1 cellular context compared by ENCODE assay signal in the genomic region with DNA sequence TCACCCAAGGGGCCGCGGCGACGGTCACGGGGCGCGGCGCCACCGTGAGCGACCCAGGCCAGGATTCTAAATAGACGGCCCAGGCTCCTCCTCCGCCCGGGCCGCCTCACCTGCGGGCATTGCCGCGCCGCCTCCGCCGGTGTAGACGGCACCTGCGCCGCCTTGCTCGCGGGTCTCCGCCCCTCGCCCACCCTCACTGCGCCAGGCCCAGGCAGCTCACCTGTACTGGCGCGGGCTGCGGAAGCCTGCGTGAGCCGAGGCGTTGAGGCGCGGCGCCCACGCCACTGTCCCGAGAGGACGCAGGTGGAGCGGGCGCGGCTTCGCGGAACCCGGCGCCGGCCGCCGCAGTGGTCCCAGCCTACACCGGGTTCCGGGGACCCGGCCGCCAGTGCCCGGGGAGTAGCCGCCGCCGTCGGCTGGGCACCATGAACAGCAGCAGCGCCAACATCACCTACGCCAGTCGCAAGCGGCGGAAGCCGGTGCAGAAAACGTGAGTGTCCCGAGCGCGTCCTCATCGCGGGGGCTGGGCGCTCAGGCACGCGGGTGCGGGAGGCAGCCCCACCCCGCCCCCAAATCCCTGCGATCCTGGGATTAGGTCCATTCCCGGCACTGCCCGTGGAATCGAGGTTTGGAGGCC.
TF ChIP-seq lines count a peak whose summit lies in the region.

No MANE protein-coding gene starts in this region.

TF ChIP-seq in HepG2, 621 proteins besides CTCF, POLR2A, EP300 and RAD21 (continued from another document):
- TF ChIP-seq, protein P1, sequence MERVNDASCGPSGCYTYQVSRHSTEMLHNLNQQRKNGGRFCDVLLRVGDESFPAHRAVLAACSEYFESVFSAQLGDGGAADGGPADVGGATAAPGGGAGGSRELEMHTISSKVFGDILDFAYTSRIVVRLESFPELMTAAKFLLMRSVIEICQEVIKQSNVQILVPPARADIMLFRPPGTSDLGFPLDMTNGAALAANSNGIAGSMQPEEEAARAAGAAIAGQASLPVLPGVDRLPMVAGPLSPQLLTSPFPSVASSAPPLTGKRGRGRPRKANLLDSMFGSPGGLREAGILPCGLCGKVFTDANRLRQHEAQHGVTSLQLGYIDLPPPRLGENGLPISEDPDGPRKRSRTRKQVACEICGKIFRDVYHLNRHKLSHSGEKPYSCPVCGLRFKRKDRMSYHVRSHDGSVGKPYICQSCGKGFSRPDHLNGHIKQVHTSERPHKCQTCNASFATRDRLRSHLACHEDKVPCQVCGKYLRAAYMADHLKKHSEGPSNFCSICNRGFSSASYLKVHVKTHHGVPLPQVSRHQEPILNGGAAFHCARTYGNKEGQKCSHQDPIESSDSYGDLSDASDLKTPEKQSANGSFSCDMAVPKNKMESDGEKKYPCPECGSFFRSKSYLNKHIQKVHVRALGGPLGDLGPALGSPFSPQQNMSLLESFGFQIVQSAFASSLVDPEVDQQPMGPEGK (CRISPR knock-in tag; IDR thresholded peaks at IDR 0.05): 0 out of 2 replicates have a peak, but pooled peaks have one; percentile 40
- peak; percentile 71; the same call in 1 of the 2 replicates for TF ChIP-seq MYNN (CRISPR knock-in tag; IDR thresholded peaks at IDR 0.05; ENCODE audit: low read depth)
- TF ChIP-seq PRPF4 (IDR thresholded peaks at IDR 0.05; ENCODE audit: low read depth, low read length, poor library complexity, severe bottlenecking): no peak
- TF ChIP-seq, protein P2, sequence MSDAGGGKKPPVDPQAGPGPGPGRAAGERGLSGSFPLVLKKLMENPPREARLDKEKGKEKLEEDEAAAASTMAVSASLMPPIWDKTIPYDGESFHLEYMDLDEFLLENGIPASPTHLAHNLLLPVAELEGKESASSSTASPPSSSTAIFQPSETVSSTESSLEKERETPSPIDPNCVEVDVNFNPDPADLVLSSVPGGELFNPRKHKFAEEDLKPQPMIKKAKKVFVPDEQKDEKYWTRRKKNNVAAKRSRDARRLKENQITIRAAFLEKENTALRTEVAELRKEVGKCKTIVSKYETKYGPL (CRISPR knock-in tag; IDR thresholded peaks at IDR 0.05): no peak
- TF ChIP-seq, protein P3, sequence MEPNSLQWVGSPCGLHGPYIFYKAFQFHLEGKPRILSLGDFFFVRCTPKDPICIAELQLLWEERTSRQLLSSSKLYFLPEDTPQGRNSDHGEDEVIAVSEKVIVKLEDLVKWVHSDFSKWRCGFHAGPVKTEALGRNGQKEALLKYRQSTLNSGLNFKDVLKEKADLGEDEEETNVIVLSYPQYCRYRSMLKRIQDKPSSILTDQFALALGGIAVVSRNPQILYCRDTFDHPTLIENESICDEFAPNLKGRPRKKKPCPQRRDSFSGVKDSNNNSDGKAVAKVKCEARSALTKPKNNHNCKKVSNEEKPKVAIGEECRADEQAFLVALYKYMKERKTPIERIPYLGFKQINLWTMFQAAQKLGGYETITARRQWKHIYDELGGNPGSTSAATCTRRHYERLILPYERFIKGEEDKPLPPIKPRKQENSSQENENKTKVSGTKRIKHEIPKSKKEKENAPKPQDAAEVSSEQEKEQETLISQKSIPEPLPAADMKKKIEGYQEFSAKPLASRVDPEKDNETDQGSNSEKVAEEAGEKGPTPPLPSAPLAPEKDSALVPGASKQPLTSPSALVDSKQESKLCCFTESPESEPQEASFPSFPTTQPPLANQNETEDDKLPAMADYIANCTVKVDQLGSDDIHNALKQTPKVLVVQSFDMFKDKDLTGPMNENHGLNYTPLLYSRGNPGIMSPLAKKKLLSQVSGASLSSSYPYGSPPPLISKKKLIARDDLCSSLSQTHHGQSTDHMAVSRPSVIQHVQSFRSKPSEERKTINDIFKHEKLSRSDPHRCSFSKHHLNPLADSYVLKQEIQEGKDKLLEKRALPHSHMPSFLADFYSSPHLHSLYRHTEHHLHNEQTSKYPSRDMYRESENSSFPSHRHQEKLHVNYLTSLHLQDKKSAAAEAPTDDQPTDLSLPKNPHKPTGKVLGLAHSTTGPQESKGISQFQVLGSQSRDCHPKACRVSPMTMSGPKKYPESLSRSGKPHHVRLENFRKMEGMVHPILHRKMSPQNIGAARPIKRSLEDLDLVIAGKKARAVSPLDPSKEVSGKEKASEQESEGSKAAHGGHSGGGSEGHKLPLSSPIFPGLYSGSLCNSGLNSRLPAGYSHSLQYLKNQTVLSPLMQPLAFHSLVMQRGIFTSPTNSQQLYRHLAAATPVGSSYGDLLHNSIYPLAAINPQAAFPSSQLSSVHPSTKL (CRISPR knock-in tag; IDR thresholded peaks at IDR 0.05): peak; percentile 28; the same call in 1 of the 2 replicates
- TF ChIP-seq, protein P4, sequence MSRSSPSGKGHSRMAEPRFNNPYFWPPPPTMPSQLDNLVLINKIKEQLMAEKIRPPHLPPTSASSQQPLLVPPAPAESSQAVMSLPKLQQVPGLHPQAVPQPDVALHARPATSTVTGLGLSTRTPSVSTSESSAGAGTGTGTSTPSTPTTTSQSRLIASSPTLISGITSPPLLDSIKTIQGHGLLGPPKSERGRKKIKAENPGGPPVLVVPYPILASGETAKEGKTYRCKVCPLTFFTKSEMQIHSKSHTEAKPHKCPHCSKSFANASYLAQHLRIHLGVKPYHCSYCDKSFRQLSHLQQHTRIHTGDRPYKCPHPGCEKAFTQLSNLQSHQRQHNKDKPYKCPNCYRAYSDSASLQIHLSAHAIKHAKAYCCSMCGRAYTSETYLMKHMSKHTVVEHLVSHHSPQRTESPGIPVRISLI (CRISPR knock-in tag; IDR thresholded peaks at IDR 0.05; ENCODE audit: borderline replicate concordance): no peak
